9 cellular contexts compared by ENCODE assay signal in genomic region chr3:111594205-111594604, GRCh38. TPM values are rescaled to one million over a fixed set of nuclear protein-coding genes. Genes with fewer than 3 reads are reported as not detected.
DNase-seq lines count a peak whose midpoint lies in the region; ATAC-seq and TF ChIP-seq lines count a peak whose summit lies in the region.
"Had no signal": no experiment of that assay in that cellular context is flagged by ENCODE, and none has a peak within 500 bp of the region (broad histone marks: within the 10 kb centered on the region; RNA-seq: fewer than 3 reads in every experiment).

No MANE protein-coding gene starts in this region.

- H3K36me3 Mint-ChIP-seq in T-helper 17 cell (ENCODE audit: low read depth) (peaks cover 7% of the 10 kb centered on the region), naive B cell (no peaks in the 10 kb centered on the region)

- TF ChIP-seq CTCF in tibial nerve (IDR thresholded peaks at IDR 0.05): no peak

- H3K9me3 ChIP-seq in T-helper 17 cell (ENCODE audit: control insufficient read depth, low read length, poor library complexity, severe bottlenecking) (no peaks in the 10 kb centered on the region), tibial nerve (no peaks in the 10 kb centered on the region)

- DNase-seq in T-helper 17 cell: no peak
- no peak for DNase-seq in naive B cell
- no peak for DNase-seq in tibial nerve (ENCODE audit: low spot score in 2 of 2)
- DNase-seq in ureter (ENCODE audit: low spot score): no peak
- no peak for DNase-seq in NCI-H446 (lab: John Stamatoyannopoulos, UW)
- no peak for DNase-seq in mucosa of gallbladder (ENCODE audit: low spot score)

- H3K4me3 Mint-ChIP-seq in T-helper 17 cell (no peak overlapping the region), naive B cell (peak overlapping the region in 5 of 8 donors; percentile 2 to 83 (median 24))

- H3K27ac Mint-ChIP-seq in T-helper 17 cell (peak overlapping the region; percentile 73), naive B cell (peak overlapping the region in 5 of 6 donors; percentile 24 to 87 (median 44))

- H3K27me3 ChIP-seq in tibial nerve: no peaks in the 10 kb centered on the region

- 72 to 87% methylated on average over 2 of the region's 2 CpGs for WGBS in tibial nerve, 2 donors

- TF ChIP-seq POLR2A in tibial nerve (IDR thresholded peaks at IDR 0.05): no peak

- H3K36me3 ChIP-seq in tibial nerve: no peaks in the 10 kb centered on the region

- H3K9me3 Mint-ChIP-seq in naive B cell: no peaks in the 10 kb centered on the region

- no peaks in the 10 kb centered on the region for H3K4me1 ChIP-seq in tibial nerve
- H3K4me1 ChIP-seq: parathyroid adenoma had no signal

- peak; percentile 50 for ATAC-seq in GM18520 (IDR thresholded peaks at IDR 0.05; ENCODE audit: unreplicated experiment)
- peak; percentile 75 for ATAC-seq in HG02759 (IDR thresholded peaks at IDR 0.05; ENCODE audit: unreplicated experiment)
- no peak for ATAC-seq in T-helper 17 cell
- ATAC-seq in naive B cell (ENCODE audit: low read depth in 2 of 2): peak in 1 of 2 donors; percentile 27

- no peak for TF ChIP-seq EP300 in tibial nerve (IDR thresholded peaks at IDR 0.05)

- H3K27ac ChIP-seq in tibial nerve: no peak overlapping the region
- H3K27ac ChIP-seq: parathyroid adenoma had no signal

- H3K27me3 Mint-ChIP-seq in T-helper 17 cell: no peaks in the 10 kb centered on the region
- H3K27me3 Mint-ChIP-seq in naive B cell: no peaks in the 10 kb centered on the region

- H3K4me3 ChIP-seq in tibial nerve: no peak overlapping the region

- H3K4me1 Mint-ChIP-seq in T-helper 17 cell (peaks cover 42% of the 10 kb centered on the region), naive B cell (peaks cover 20 to 24% (median 24%) of the 10 kb centered on the region in 3 donors)

RNA-seq across cellular contexts. Expression of gene ZBED2, which starts 0.9 kb away (rescaled TPM):
- total RNA-seq in T-helper 17 cell (under 1 TPM; 0.12 to 0.13 TPM), tibial nerve (not detected), ureter (not detected), mucosa of gallbladder (5.6 TPM)
- 1 to 10 TPM in 3 of 6 donors, under 1 TPM in 3; 0.12 to 4.9 (median 1.4) TPM for polyA plus RNA-seq in naive B cell (ENCODE audit: low read depth in 6 of 6)

RNA-seq across cellular contexts. Expression of gene CD96, which starts 52.2 kb away (rescaled TPM):
- total RNA-seq in T-helper 17 cell (100 to 1,000 TPM; 190 to 201 TPM), tibial nerve (1 to 10 TPM in 1 of 4 donors, under 1 TPM in 3; under 0.01 to 3.3 (median 0.64) TPM), ureter (45.9 TPM), mucosa of gallbladder (7.5 TPM)
- 100 to 1,000 TPM in 1 of 6 donors, 10 to 100 TPM in 2, 1 to 10 TPM in 3; 2.0 to 154 (median 38.9) TPM for polyA plus RNA-seq in naive B cell (ENCODE audit: low read depth in 6 of 6)
